8 cellular contexts compared by ENCODE assay signal in the genomic region with DNA sequence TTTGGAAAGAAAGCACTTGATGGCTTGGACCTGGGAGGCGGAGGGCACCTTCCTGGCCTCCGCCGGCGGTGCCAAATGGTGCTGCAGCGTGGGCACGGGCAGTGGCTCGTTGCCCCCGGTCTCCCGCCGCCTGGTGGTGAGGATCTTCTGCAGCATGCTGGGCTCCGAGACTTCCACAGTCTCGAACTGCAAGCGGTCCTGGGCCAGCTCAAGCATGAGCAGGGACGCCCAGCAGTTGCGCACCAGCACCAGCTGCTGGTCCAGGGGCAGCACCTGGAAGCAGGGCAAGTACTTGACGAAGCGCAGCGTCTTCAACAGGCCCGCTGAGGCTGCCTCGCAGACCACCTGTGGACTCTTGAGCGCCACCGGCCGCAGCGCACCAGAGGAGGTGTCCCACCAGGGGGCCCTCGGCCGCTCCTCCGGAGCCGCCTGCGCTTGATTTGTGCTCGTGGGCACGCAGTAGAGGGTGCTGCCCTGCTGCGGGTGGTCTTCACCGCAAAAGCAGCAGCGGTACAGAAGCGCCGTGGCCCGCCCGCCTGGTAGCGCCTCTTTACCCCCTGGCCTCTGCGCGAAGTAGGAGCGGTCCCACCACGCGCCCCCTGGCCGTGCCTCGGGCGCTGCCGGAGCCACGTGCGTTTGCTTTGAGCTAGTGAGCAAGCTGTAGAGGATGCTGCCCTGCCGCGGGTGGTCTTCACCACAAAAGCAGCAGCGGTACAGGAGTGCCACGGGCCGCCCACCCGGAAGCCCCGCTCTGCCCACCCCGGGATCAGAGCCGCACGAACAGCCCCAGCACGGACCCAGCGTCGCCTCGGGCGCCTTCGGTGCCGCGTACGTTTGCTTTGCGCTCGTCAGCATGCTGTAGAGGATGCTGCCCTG. TPM values are rescaled to one million over a fixed set of nuclear protein-coding genes. Genes with fewer than 3 reads are reported as not detected.
A peak's percentile ranks its signal among the peaks of the same experiment; 100 is the strongest.
DNase-seq lines count a peak whose midpoint lies in the region; ATAC-seq, FAIRE-seq and TF ChIP-seq lines count a peak whose summit lies in the region.

No MANE protein-coding gene starts in this region.

- H3K9ac ChIP-seq in keratinocyte (ENCODE audit: control insufficient read depth, extremely low read depth, insufficient read depth, low read length): no peak overlapping the region

- H3K4me3 Mint-ChIP-seq in GM23338: peak overlapping the region; percentile 59; the same call in 2 of the 3 replicates
- no peak overlapping the region for H3K4me3 Mint-ChIP-seq in activated naive CD8-positive, alpha-beta T cell treated with anti-CD3 and anti-CD28 coated beads, Interleukin-2, amount 50 U/mL, for 24 hours

- H3K27ac ChIP-seq in GM23338 (ENCODE audit: low read depth) (no peak overlapping the region), keratinocyte (ENCODE audit: control insufficient read depth, insufficient read depth, low read length) (no peak overlapping the region)

- H3K27ac Mint-ChIP-seq in GM23338: no peak overlapping the region
- H3K27ac Mint-ChIP-seq in activated naive CD8-positive, alpha-beta T cell treated with anti-CD3 and anti-CD28 coated beads, Interleukin-2, amount 50 U/mL, for 24 hours: no peak overlapping the region

- peaks cover 46% of the 10 kb centered on the region for H3K27me3 ChIP-seq in GM23338 (ENCODE audit: insufficient read depth)
- H3K27me3 ChIP-seq in keratinocyte (ENCODE audit: control insufficient read depth, extremely low read depth, insufficient read depth, low read length): peaks cover 19% of the 10 kb centered on the region

- no peaks in the 10 kb centered on the region for H3K9me3 Mint-ChIP-seq in GM23338
- H3K9me3 Mint-ChIP-seq in activated naive CD8-positive, alpha-beta T cell treated with anti-CD3 and anti-CD28 coated beads, Interleukin-2, amount 50 U/mL, for 24 hours: no peaks in the 10 kb centered on the region

- peaks cover 31% of the 10 kb centered on the region for H3K27me3 Mint-ChIP-seq in GM23338 (ENCODE audit: insufficient read depth, low read depth, poor library complexity)
- H3K27me3 Mint-ChIP-seq in activated naive CD8-positive, alpha-beta T cell treated with anti-CD3 and anti-CD28 coated beads, Interleukin-2, amount 50 U/mL, for 24 hours: peaks cover 9% of the 10 kb centered on the region

- no peak for FAIRE-seq in keratinocyte (lab: Jason Lieb, UNC)

- peaks cover under 1% of the 10 kb centered on the region for H3K4me1 Mint-ChIP-seq in GM23338
- H3K4me1 Mint-ChIP-seq in activated naive CD8-positive, alpha-beta T cell treated with anti-CD3 and anti-CD28 coated beads, Interleukin-2, amount 50 U/mL, for 24 hours: no peaks in the 10 kb centered on the region

- TF ChIP-seq CTCF in GM23338 (conservative IDR thresholded peaks at IDR 0.05; ENCODE audit: low read depth in 2 of 2) (peak; percentile 39 to 40; a peak in 3 of 4 replicates), keratinocyte (optimal IDR thresholded peaks at IDR 0.05 in 1 of 3, IDR thresholded peaks at IDR 0.05 in 1 of 3, conservative IDR thresholded peaks at IDR 0.05 in 1 of 3; ENCODE audit: extremely low read depth in 1 of 3, insufficient read depth in 2 of 3, low read length in 3 of 3) (peak in 2 of 3 experiments; percentile 18 to 23)

- peak overlapping the region; percentile 53 for H3K4me3 ChIP-seq in GM23338
- no peak overlapping the region for H3K4me3 ChIP-seq in keratinocyte (ENCODE audit: control insufficient read depth in 2 of 3, extremely low read depth in 1 of 3, insufficient read depth in 2 of 3, low read depth in 1 of 3, low read length in 3 of 3)

- ATAC-seq in GM23338 (peak; percentile 76), GM21717 (IDR thresholded peaks at IDR 0.05; ENCODE audit: unreplicated experiment) (no peak), HG02852 (IDR thresholded peaks at IDR 0.05; ENCODE audit: unreplicated experiment) (no peak), HG02610 (IDR thresholded peaks at IDR 0.05; ENCODE audit: unreplicated experiment) (no peak)
- ATAC-seq in activated naive CD8-positive, alpha-beta T cell treated with anti-CD3 and anti-CD28 coated beads, Interleukin-2, amount 50 U/mL, for 24 hours: no peak

- H3F3A ChIP-seq in GM23338 (replicated peaks; ENCODE audit: low read depth): no peaks in the 10 kb centered on the region

- no peaks in the 10 kb centered on the region for H3K9me2 ChIP-seq in GM23338 (ENCODE audit: insufficient read depth)

- H3K79me2 ChIP-seq in GM23338 (replicated peaks; ENCODE audit: insufficient read depth) (no peaks in the 10 kb centered on the region), keratinocyte (ENCODE audit: control insufficient read depth, insufficient read depth, low read length) (no peaks in the 10 kb centered on the region)

- no peaks in the 10 kb centered on the region for H3K36me3 Mint-ChIP-seq in GM23338 (ENCODE audit: low read depth)
- no peaks in the 10 kb centered on the region for H3K36me3 Mint-ChIP-seq in activated naive CD8-positive, alpha-beta T cell treated with anti-CD3 and anti-CD28 coated beads, Interleukin-2, amount 50 U/mL, for 24 hours (ENCODE audit: low read depth)

- H3K9me1 ChIP-seq in keratinocyte (ENCODE audit: control insufficient read depth, extremely low read depth, insufficient read depth, low read length): no peaks in the 10 kb centered on the region

- H3K9me3 ChIP-seq in keratinocyte (ENCODE audit: control insufficient read depth, low read depth, low read length): no peaks in the 10 kb centered on the region

- H2AFZ ChIP-seq in GM23338 (peak overlapping the region; percentile 69), keratinocyte (ENCODE audit: control insufficient read depth, low read length) (no peak overlapping the region)

- H4K20me1 ChIP-seq in GM23338 (replicated peaks; ENCODE audit: insufficient read depth): no peaks in the 10 kb centered on the region
- no peaks in the 10 kb centered on the region for H4K20me1 ChIP-seq in keratinocyte (ENCODE audit: control insufficient read depth, extremely low read depth, insufficient read depth, low read length)

- peak overlapping the region; percentile 76 for H3K4me2 ChIP-seq in GM23338
- H3K4me2 ChIP-seq in keratinocyte (ENCODE audit: control insufficient read depth, extremely low read depth, insufficient read depth, low read depth, low read length): no peak overlapping the region

- H3K4me1 ChIP-seq in GM23338 (ENCODE audit: insufficient read depth): no peaks in the 10 kb centered on the region
- no peaks in the 10 kb centered on the region for H3K4me1 ChIP-seq in keratinocyte (ENCODE audit: control insufficient read depth, extremely low read depth, insufficient read depth, low read length)

- peak; percentile 25 for DNase-seq in AG08396 (ENCODE audit: low spot score)
- DNase-seq in GM23338 (ENCODE audit: low spot score): peak; percentile 46
- DNase-seq in activated naive CD8-positive, alpha-beta T cell treated with anti-CD3 and anti-CD28 coated beads, Interleukin-2, amount 50 U/mL, for 24 hours: peak; percentile 4
- DNase-seq in keratinocyte (ENCODE audit: low read depth, low spot score): no peak
- no peak for DNase-seq in NCI-H2029 (lab: John Stamatoyannopoulos, UW)

- dilution Hi-C loops in keratinocyte (cut with MboI; ENCODE audit: extremely low pct_ligation_motif_present, low sequenced_read_pairs): no loop called here

- H3K36me3 ChIP-seq in GM23338 (ENCODE audit: insufficient read depth) (no peaks in the 10 kb centered on the region), keratinocyte (ENCODE audit: control insufficient read depth in 2 of 2, extremely low read depth in 1 of 2, insufficient read depth in 2 of 2, low read length in 2 of 2) (no peaks in the 10 kb centered on the region)

RNA-seq across cellular contexts. Expression of a gene that starts 0.7 kb away (rescaled TPM):
- total RNA-seq in GM23338 (2014; rRNA removed; shearing (Covaris generic)): 0.16 and 0.45 TPM in 2 replicates
- polyA plus RNA-seq in GM23338 (2016; fragmentation: Nextera tagmentation; extraction: Ambion mirVana) (0.26 and 0.63 TPM in 2 replicates), keratinocyte (not detected in 3 replicates)
- not detected for polyA plus RNA-seq in keratinocyte (2011; ENCODE audit: low read depth)
- polyA plus RNA-seq in keratinocyte (2011; cell fraction: cytosol; rRNA removed): not detected in 2 replicates
- not detected in 2 replicates for polyA plus RNA-seq in keratinocyte (2011; cell fraction: nucleus; rRNA removed)
- polyA plus RNA-seq in keratinocyte (2012; ENCODE audit: low replicate concordance): not detected in 2 replicates
- not detected in 3 replicates for polyA minus RNA-seq in keratinocyte
- not detected for polyA minus RNA-seq in keratinocyte (2011; cell fraction: cytosol; rRNA and poly(A)+ RNA removed)
- not detected in 2 replicates for polyA minus RNA-seq in keratinocyte (2011; cell fraction: nucleus; rRNA and poly(A)+ RNA removed)

Comparison
In these comparisons a context has a peak if more than half of its experiments do, and no peak if none do; other contexts are left out.
1. DNase-seq: peak in AG08396 (single experiment), GM23338 (single experiment) and activated naive CD8-positive, alpha-beta T cell treated with anti-CD3 and anti-CD28 coated beads, Interleukin-2, amount 50 U/mL, for 24 hours (single experiment); none in keratinocyte (single experiment) and NCI-H2029 (single experiment).